ENCODE assay signal across 12 cellular contexts in the genomic region with DNA sequence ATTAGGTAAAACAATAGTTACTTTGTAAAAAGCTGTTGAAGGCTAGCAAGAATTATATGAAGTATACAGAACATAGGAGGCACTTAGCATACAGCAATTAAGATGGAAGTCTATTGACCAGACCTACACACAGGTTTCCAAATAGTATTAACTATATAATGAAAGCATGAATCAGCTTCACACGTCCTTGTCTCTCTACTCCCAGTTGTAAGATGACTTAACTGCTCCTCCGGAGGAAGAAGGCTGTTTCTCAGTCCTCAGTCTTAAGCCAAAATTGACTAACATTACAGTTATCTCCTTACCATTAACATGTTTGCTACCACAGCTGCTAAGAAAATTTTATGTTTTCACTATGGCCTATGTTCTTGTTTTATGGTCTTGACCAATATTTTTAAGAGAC. TPM values are rescaled to one million over a fixed set of nuclear protein-coding genes. Genes with fewer than 3 reads are reported as not detected.
DNase-seq lines count a peak whose midpoint lies in the region; ATAC-seq and TF ChIP-seq lines count a peak whose summit lies in the region.
"Had no signal": no experiment of that assay in that cellular context is flagged by ENCODE, and none has a peak within 500 bp of the region (broad histone marks: within the 10 kb centered on the region; RNA-seq: fewer than 3 reads in every experiment).

No MANE protein-coding gene starts in this region.

- POLR2A ChIA-PET in activated CD8-positive, alpha-beta T cell treated with anti-CD3 and anti-CD28 coated beads, Interleukin-2, amount 10 ng/mL, durations not matched to agents 7 days and 5 days (lab: Charles Lee): interaction anchor here (1.0 to 1.3 kb wide), 2 partner anchors 10 to 220 kb away, joined by 4 to 5 read pairs; no protein-coding TSS in a partner anchor

- peak overlapping the region; percentile 26 for H3K4me3 Mint-ChIP-seq in activated naive CD4-positive, alpha-beta T cell treated with anti-CD3 and anti-CD28 coated beads, Interleukin-2, amount 50 U/mL, for 24 hours
- H3K4me3 Mint-ChIP-seq in activated naive CD4-positive, alpha-beta T cell treated with anti-CD3 and anti-CD28 coated beads for 36 hours: no peak overlapping the region
- H3K4me3 Mint-ChIP-seq in activated CD8-positive, alpha-beta T cell treated with anti-CD3 and anti-CD28 coated beads, Interleukin-2, amount 10 ng/mL, durations not matched to agents 7 days and 5 days: no peak overlapping the region

- peak overlapping the region; percentile 3 for H3K27ac ChIP-seq in foreskin keratinocyte
- peak overlapping the region; percentile 70 for H3K27ac ChIP-seq in temporal lobe (ENCODE audit: low read depth, low read length)

- no peaks in the 10 kb centered on the region for H3K27me3 Mint-ChIP-seq in activated naive CD4-positive, alpha-beta T cell treated with anti-CD3 and anti-CD28 coated beads, Interleukin-2, amount 50 U/mL, for 24 hours
- no peaks in the 10 kb centered on the region for H3K27me3 Mint-ChIP-seq in activated naive CD4-positive, alpha-beta T cell treated with anti-CD3 and anti-CD28 coated beads for 36 hours (ENCODE audit: low read depth)
- no peaks in the 10 kb centered on the region for H3K27me3 Mint-ChIP-seq in activated CD8-positive, alpha-beta T cell treated with anti-CD3 and anti-CD28 coated beads, Interleukin-2, amount 10 ng/mL, durations not matched to agents 7 days and 5 days (ENCODE audit: low read depth)

- no peaks in the 10 kb centered on the region for H3K9me3 Mint-ChIP-seq in activated naive CD4-positive, alpha-beta T cell treated with anti-CD3 and anti-CD28 coated beads, Interleukin-2, amount 50 U/mL, for 24 hours
- H3K9me3 Mint-ChIP-seq in activated naive CD4-positive, alpha-beta T cell treated with anti-CD3 and anti-CD28 coated beads for 36 hours: no peaks in the 10 kb centered on the region
- no peaks in the 10 kb centered on the region for H3K9me3 Mint-ChIP-seq in activated CD8-positive, alpha-beta T cell treated with anti-CD3 and anti-CD28 coated beads, Interleukin-2, amount 10 ng/mL, durations not matched to agents 7 days and 5 days (ENCODE audit: insufficient read depth)

- peaks cover 75% of the 10 kb centered on the region for H3K4me1 Mint-ChIP-seq in activated naive CD4-positive, alpha-beta T cell treated with anti-CD3 and anti-CD28 coated beads, Interleukin-2, amount 50 U/mL, for 24 hours
- peaks cover 66% of the 10 kb centered on the region for H3K4me1 Mint-ChIP-seq in activated naive CD4-positive, alpha-beta T cell treated with anti-CD3 and anti-CD28 coated beads for 36 hours (ENCODE audit: low read depth)
- H3K4me1 Mint-ChIP-seq in activated CD8-positive, alpha-beta T cell treated with anti-CD3 and anti-CD28 coated beads, Interleukin-2, amount 10 ng/mL, durations not matched to agents 7 days and 5 days (ENCODE audit: low read depth): peaks cover 34% of the 10 kb centered on the region

- H3K27me3 ChIP-seq in foreskin keratinocyte: no peaks in the 10 kb centered on the region
- H3K27me3 ChIP-seq: gastroesophageal sphincter had no signal

- intact Hi-C loops in activated naive CD4-positive, alpha-beta T cell treated with anti-CD3 and anti-CD28 coated beads for 36 hours (cut with micrococcal nuclease): loop anchor here (1.0 to 2.0 kb wide), 5 partner anchors 10 to 221 kb away; no protein-coding TSS in a partner anchor

- H3K36me3 Mint-ChIP-seq in activated naive CD4-positive, alpha-beta T cell treated with anti-CD3 and anti-CD28 coated beads, Interleukin-2, amount 50 U/mL, for 24 hours: peaks cover 5% of the 10 kb centered on the region
- peaks cover 1% of the 10 kb centered on the region for H3K36me3 Mint-ChIP-seq in activated naive CD4-positive, alpha-beta T cell treated with anti-CD3 and anti-CD28 coated beads for 36 hours (ENCODE audit: low read depth)
- peaks cover 5% of the 10 kb centered on the region for H3K36me3 Mint-ChIP-seq in activated CD8-positive, alpha-beta T cell treated with anti-CD3 and anti-CD28 coated beads, Interleukin-2, amount 10 ng/mL, durations not matched to agents 7 days and 5 days (ENCODE audit: low read depth)

- DNase-seq in activated naive CD4-positive, alpha-beta T cell treated with anti-CD3 and anti-CD28 coated beads for 36 hours: no peak
- no peak for DNase-seq in activated CD8-positive, alpha-beta T cell treated with anti-CD3 and anti-CD28 coated beads, Interleukin-2, amount 10 ng/mL, durations not matched to agents 7 days and 5 days
- DNase-seq in foreskin keratinocyte (no peak), Ammon's horn (ENCODE audit: low spot score) (no peak), NCI-H2029 (lab: John Stamatoyannopoulos, UW) (no peak)
- DNase-seq: activated naive CD4-positive, alpha-beta T cell treated with anti-CD3 and anti-CD28 coated beads, Interleukin-2, amount 50 U/mL, for 16 hours; EL; kidney had no signal

- peaks cover 31% of the 10 kb centered on the region for H3K4me1 ChIP-seq in foreskin keratinocyte

- peak overlapping the region; percentile 66 for H3K27ac Mint-ChIP-seq in activated naive CD4-positive, alpha-beta T cell treated with anti-CD3 and anti-CD28 coated beads, Interleukin-2, amount 50 U/mL, for 24 hours
- H3K27ac Mint-ChIP-seq in activated naive CD4-positive, alpha-beta T cell treated with anti-CD3 and anti-CD28 coated beads for 36 hours: no peak overlapping the region
- H3K27ac Mint-ChIP-seq in activated CD8-positive, alpha-beta T cell treated with anti-CD3 and anti-CD28 coated beads, Interleukin-2, amount 10 ng/mL, durations not matched to agents 7 days and 5 days: peak overlapping the region; percentile 7

- peak; percentile 24 for ATAC-seq in activated CD8-positive, alpha-beta T cell treated with anti-CD3 and anti-CD28 coated beads, Interleukin-2, amount 10 ng/mL, durations not matched to agents 7 days and 5 days
- ATAC-seq in foreskin keratinocyte (no peak), HG03521 (IDR thresholded peaks at IDR 0.05; ENCODE audit: unreplicated experiment) (no peak)

- TF ChIP-seq CTCF in foreskin keratinocyte (conservative IDR thresholded peaks at IDR 0.05): no peak

- CTCF ChIA-PET in activated naive CD4-positive, alpha-beta T cell treated with anti-CD3 and anti-CD28 coated beads for 36 hours (lab: Charles Lee): interaction anchor here (0.8 to 1.3 kb wide), 3 partner anchors 11 to 107 kb away, joined by 3 read pairs; no protein-coding TSS in a partner anchor
- CTCF ChIA-PET in activated CD8-positive, alpha-beta T cell treated with anti-CD3 and anti-CD28 coated beads, Interleukin-2, amount 10 ng/mL, durations not matched to agents 7 days and 5 days (lab: Charles Lee): interaction anchor here (0.6 to 1.7 kb wide), 5 partner anchors 10 to 282 kb away, joined by 3 to 6 read pairs (median 4); a partner anchor contains a TSS

RNA-seq across cellular contexts. Expression of a gene that starts 24.7 kb away (rescaled TPM):
- total RNA-seq in activated naive CD4-positive, alpha-beta T cell treated with anti-CD3 and anti-CD28 coated beads for 36 hours: 10 to 100 TPM; 13.8 to 15.7 TPM
- total RNA-seq in activated CD8-positive, alpha-beta T cell treated with anti-CD3 and anti-CD28 coated beads, Interleukin-2, amount 10 ng/mL, durations not matched to agents 7 days and 5 days: 10 to 100 TPM; 25.9 to 31.4 TPM
- 16.4 and 17.2 TPM in 2 replicates for total RNA-seq in foreskin keratinocyte
- 5.9 and 6.8 TPM in 2 replicates for polyA plus RNA-seq in foreskin keratinocyte
- 21.6 TPM for total RNA-seq in temporal lobe
